In the genomic region with DNA sequence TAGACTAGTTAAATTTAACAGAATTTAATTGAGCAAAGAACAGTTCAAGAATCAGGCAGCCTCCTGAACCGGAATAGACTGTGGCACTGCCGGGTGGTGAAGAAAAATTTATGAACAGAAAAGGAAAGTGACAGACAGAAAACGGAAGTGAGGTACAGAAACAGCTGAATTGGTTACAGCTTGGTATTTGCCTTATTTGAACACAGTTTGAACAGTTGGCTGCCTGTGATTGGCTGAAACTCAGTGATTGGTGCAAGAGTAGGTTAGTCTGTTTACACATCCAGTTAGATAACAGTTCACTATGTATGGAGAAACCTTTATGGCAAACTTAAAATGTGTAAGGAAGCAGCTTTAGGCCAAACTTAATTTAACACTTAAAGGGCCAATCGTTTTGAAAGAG, we compare ENCODE assay signal across 9 cellular contexts.
DNase-seq lines count a peak whose midpoint lies in the region; ATAC-seq and TF ChIP-seq lines count a peak whose summit lies in the region.
"Had no signal": no experiment of that assay in that cellular context is flagged by ENCODE, and none has a peak within 500 bp of the region (broad histone marks: within the 10 kb centered on the region; RNA-seq: fewer than 3 reads in every experiment).

No MANE protein-coding gene starts in this region.

- H3K4me3 ChIP-seq in GM23338: no peak overlapping the region

- H3K36me3 ChIP-seq in GM23338 (ENCODE audit: insufficient read depth): no peaks in the 10 kb centered on the region

- H2AFZ ChIP-seq in GM23338: peak overlapping the region; percentile 90

- POLR2A ChIA-PET in MCF 10A (lab: Yijun Ruan, JAX): no interaction called here

- H3K9me2 ChIP-seq in GM23338 (ENCODE audit: insufficient read depth): no peaks in the 10 kb centered on the region

- no peak for TF ChIP-seq CTCF in GM23338 (conservative IDR thresholded peaks at IDR 0.05; ENCODE audit: low read depth in 2 of 2)
- TF ChIP-seq CTCF in MCF 10A (IDR thresholded peaks at IDR 0.05; ENCODE audit: unreplicated experiment): no peak

- H3K79me2 ChIP-seq in GM23338 (replicated peaks; ENCODE audit: insufficient read depth): no peaks in the 10 kb centered on the region

- H3K4me2 ChIP-seq in GM23338: no peak overlapping the region

- H3F3A ChIP-seq in GM23338 (replicated peaks; ENCODE audit: low read depth): no peaks in the 10 kb centered on the region

- ATAC-seq in GM18498 (IDR thresholded peaks at IDR 0.05; ENCODE audit: unreplicated experiment) (peak; percentile 86), GM23338 (no peak), left lobe of liver (peak; percentile 67), HG03457 (IDR thresholded peaks at IDR 0.05; ENCODE audit: unreplicated experiment) (no peak)

- H3K4me1 Mint-ChIP-seq in GM23338 (peaks cover 4% of the 10 kb centered on the region; the same call in 2 of the 3 replicates), MCF 10A (ENCODE audit: insufficient read depth, unreplicated experiment) (peaks cover 4% of the 10 kb centered on the region)

- no peaks in the 10 kb centered on the region for H4K20me1 ChIP-seq in GM23338 (replicated peaks; ENCODE audit: insufficient read depth)

- H3K27me3 ChIP-seq in GM23338 (ENCODE audit: insufficient read depth): no peaks in the 10 kb centered on the region

- H3K27me3 Mint-ChIP-seq in GM23338 (ENCODE audit: insufficient read depth, low read depth, poor library complexity) (peaks cover 4% of the 10 kb centered on the region), MCF 10A (ENCODE audit: insufficient read depth, unreplicated experiment) (no peaks in the 10 kb centered on the region)

- CTCF ChIA-PET in MCF 10A (lab: Yijun Ruan, JAX): no interaction called here

- no peak overlapping the region for H3K27ac ChIP-seq in GM23338 (ENCODE audit: low read depth)

- peaks cover 3% of the 10 kb centered on the region; the same call in 1 of the 3 replicates for H3K9me3 Mint-ChIP-seq in GM23338
- H3K9me3 Mint-ChIP-seq in MCF 10A (ENCODE audit: unreplicated experiment): no peaks in the 10 kb centered on the region
- H3K9me3 Mint-ChIP-seq: activated naive CD4-positive, alpha-beta T cell treated with anti-CD3 and anti-CD28 coated beads, Interleukin-2, amount 50 U/mL, for 72 hours had no signal

- intact Hi-C loops in MCF 10A (cut with micrococcal nuclease): no loop called here

- H3K4me1 ChIP-seq in GM23338 (ENCODE audit: insufficient read depth): peaks cover 3% of the 10 kb centered on the region; the same call in 1 of the 2 replicates

- BruUV-seq in MCF 10A (replicated peaks; lab: Mats Ljungman, UMichigan): no TSS peak

- H3K27ac Mint-ChIP-seq in GM23338 (no peak overlapping the region), MCF 10A (ENCODE audit: low read depth, unreplicated experiment) (no peak overlapping the region)
- H3K27ac Mint-ChIP-seq: activated naive CD4-positive, alpha-beta T cell treated with anti-CD3 and anti-CD28 coated beads, Interleukin-2, amount 50 U/mL, for 72 hours had no signal

- no peak for DNase-seq in GM23338 (ENCODE audit: low spot score)
- DNase-seq in OCI-M1 (lab: John Stamatoyannopoulos, UW): peak; percentile 97
- peak; percentile 75 for DNase-seq in left lobe of liver (ENCODE audit: low spot score)
- DNase-seq in NCI-H524 treated with DMSO at 0.1 percent for 48 hours (lab: John Stamatoyannopoulos, UW): no peak
- DNase-seq in MCF 10A (ENCODE audit: unreplicated experiment): no peak
- no peak for DNase-seq in NCI-H524 (lab: John Stamatoyannopoulos, UW)

- H3K36me3 Mint-ChIP-seq in GM23338 (ENCODE audit: low read depth) (no peaks in the 10 kb centered on the region; the same call in 2 of the 3 replicates), MCF 10A (ENCODE audit: insufficient read depth, unreplicated experiment) (no peaks in the 10 kb centered on the region)

- H3K4me3 Mint-ChIP-seq in GM23338: no peak overlapping the region
- H3K4me3 Mint-ChIP-seq in MCF 10A (ENCODE audit: unreplicated experiment): no peak overlapping the region

TF ChIP-seq in GM23338, 12 proteins besides CTCF, POLR2A, EP300 and RAD21:
- TF ChIP-seq, protein P1, sequence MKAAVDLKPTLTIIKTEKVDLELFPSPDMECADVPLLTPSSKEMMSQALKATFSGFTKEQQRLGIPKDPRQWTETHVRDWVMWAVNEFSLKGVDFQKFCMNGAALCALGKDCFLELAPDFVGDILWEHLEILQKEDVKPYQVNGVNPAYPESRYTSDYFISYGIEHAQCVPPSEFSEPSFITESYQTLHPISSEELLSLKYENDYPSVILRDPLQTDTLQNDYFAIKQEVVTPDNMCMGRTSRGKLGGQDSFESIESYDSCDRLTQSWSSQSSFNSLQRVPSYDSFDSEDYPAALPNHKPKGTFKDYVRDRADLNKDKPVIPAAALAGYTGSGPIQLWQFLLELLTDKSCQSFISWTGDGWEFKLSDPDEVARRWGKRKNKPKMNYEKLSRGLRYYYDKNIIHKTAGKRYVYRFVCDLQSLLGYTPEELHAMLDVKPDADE (IDR thresholded peaks at IDR 0.05): no peak
- TF ChIP-seq CREB1 (CRISPR knock-in tag; IDR thresholded peaks at IDR 0.05; ENCODE audit: low read depth) (no peak), JUNB (IDR thresholded peaks at IDR 0.05; ENCODE audit: unreplicated experiment) (no peak), ZNF331 (CRISPR knock-in tag; IDR thresholded peaks at IDR 0.05; ENCODE audit: low read depth) (no peak)

Comparison
In these comparisons a context has a peak if more than half of its experiments do, and no peak if none do; other contexts are left out.
1. ATAC-seq: peak in GM18498 (single experiment) and left lobe of liver (single experiment); none in GM23338 (single experiment) and HG03457 (single experiment).
2. DNase-seq: peak in OCI-M1 (single experiment) and left lobe of liver (single experiment); none in GM23338 (single experiment), NCI-H524 treated with DMSO at 0.1 percent for 48 hours (single experiment), MCF 10A (single experiment) and NCI-H524 (0 of 2).